In the genomic region with DNA sequence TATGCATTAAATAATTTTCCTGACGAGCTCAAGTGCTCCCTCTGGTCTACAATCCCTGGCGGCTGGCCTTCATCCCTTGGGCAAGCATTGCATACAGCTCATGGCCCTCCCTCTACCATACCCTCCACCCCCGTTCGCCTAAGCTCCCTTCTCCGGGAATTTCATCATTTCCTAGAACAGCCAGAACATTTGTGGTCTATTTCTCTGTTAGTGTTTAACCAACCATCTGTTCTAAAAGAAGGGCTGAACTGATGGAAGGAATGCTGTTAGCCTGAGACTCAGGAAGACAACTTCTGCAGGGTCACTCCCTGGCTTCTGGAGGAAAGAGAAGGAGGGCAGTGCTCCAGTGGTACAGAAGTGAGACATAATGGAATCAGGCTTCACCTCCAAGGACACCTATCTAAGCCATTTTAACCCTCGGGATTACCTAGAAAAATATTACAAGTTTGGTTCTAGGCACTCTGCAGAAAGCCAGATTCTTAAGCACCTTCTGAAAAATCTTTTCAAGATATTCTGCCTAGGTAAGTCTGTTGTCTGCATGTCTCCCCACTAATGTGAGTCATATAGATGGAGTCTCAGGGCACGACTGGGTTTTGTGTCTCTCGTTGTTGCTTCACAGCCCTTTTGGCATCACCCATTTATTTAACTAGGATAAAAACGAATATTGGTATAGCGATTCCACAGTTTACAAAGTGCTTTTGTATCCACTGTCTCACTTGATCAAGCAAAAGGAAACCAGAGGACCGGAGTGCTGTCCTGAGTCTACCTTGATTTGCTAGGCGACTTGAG, we compare ENCODE assay signal across 8 cellular contexts. TPM values are rescaled to one million over a fixed set of nuclear protein-coding genes. Genes with fewer than 3 reads are reported as not detected.
A peak's percentile ranks its signal among the peaks of the same experiment; 100 is the strongest.
DNase-seq lines count a peak whose midpoint lies in the region; ATAC-seq and TF ChIP-seq lines count a peak whose summit lies in the region.

A gene (plus strand): TSS at position 210 of the 789 bp plus-strand sequence. CDS start 158 bp downstream, at position 368.

- no peaks in the 10 kb centered on the region for H3K27me3 ChIP-seq in HUES6 (ENCODE audit: control insufficient read depth, insufficient read depth, low read length)
- no peaks in the 10 kb centered on the region for H3K27me3 ChIP-seq in thyroid gland

- H3K36me3 ChIP-seq in HUES6 (ENCODE audit: control insufficient read depth, insufficient read depth, low read length) (no peaks in the 10 kb centered on the region), thyroid gland (peaks cover 4 to 13% of the 10 kb centered on the region in 2 donors)

- H3K4me3 ChIP-seq in HUES6 (ENCODE audit: low read depth, low read length), result no peak within 1 kb of the TSS; the same call in 1 of the 2 replicates
- peak within 1 kb of the TSS in 2 of 3 donors; percentile 25 to 28 for H3K4me3 ChIP-seq in thyroid gland (replicated peaks in 1 of 3)

- DNase-seq in dermis microvascular lymphatic vessel endothelial cell (ENCODE audit: low read depth in 2 of 2) (peak; percentile 89 to 96), lung microvascular endothelial cell (ENCODE audit: low read depth in 2 of 2) (peak; percentile 93 to 95), thyroid gland (peak; percentile 25 to 28)
- no peak for DNase-seq in activated naive CD4-positive, alpha-beta T cell treated with anti-CD3 and anti-CD28 coated beads, Interleukin-2, amount 50 U/mL, for 72 hours (ENCODE audit: low spot score in 2 of 2)

- peaks cover 6 to 17% of the 10 kb centered on the region in 2 donors for H3K9me3 Mint-ChIP-seq in activated naive CD4-positive, alpha-beta T cell treated with anti-CD3 and anti-CD28 coated beads, Interleukin-2, amount 50 U/mL, for 72 hours

- H3K4me1 ChIP-seq in HUES6 (ENCODE audit: control insufficient read depth, insufficient read depth, low read length) (peaks cover 3% of the 10 kb centered on the region; the same call in 1 of the 2 replicates), thyroid gland (peaks cover 0 to 3% of the 10 kb centered on the region in 2 donors)

- no peak within 1 kb of the TSS for H3K27ac Mint-ChIP-seq in activated naive CD4-positive, alpha-beta T cell treated with anti-CD3 and anti-CD28 coated beads, Interleukin-2, amount 50 U/mL, for 72 hours

- no peak within 1 kb of the TSS for H3K27ac ChIP-seq in HUES6 (ENCODE audit: low read depth, low read length)
- H3K27ac ChIP-seq in thyroid gland, result peak within 1 kb of the TSS; percentile 81 to 84 (median 83)

- ATAC-seq in GM21529 (IDR thresholded peaks at IDR 0.05; ENCODE audit: unreplicated experiment) (no peak), HG03139 (IDR thresholded peaks at IDR 0.05; ENCODE audit: unreplicated experiment) (no peak), GM18873 (IDR thresholded peaks at IDR 0.05; ENCODE audit: low FRiP score, unreplicated experiment) (no peak)
- no peak for ATAC-seq in activated naive CD4-positive, alpha-beta T cell treated with anti-CD3 and anti-CD28 coated beads, Interleukin-2, amount 50 U/mL, for 72 hours

- peaks cover 13 to 14% of the 10 kb centered on the region in 2 donors for H3K36me3 Mint-ChIP-seq in activated naive CD4-positive, alpha-beta T cell treated with anti-CD3 and anti-CD28 coated beads, Interleukin-2, amount 50 U/mL, for 72 hours

- TF ChIP-seq POLR2A in thyroid gland (IDR thresholded peaks at IDR 0.05), result peak in 1 of 2 donors; percentile 38

- H3K9me3 ChIP-seq in HUES6 (ENCODE audit: control insufficient read depth, insufficient read depth, low read depth, low read length), result peaks cover 12% of the 10 kb centered on the region
- no peaks in the 10 kb centered on the region for H3K9me3 ChIP-seq in thyroid gland

- WGBS in thyroid gland, 2 donors, result 46 to 49% methylated on average over 12 of the region's 12 CpGs

- H3K9ac ChIP-seq in HUES6 (ENCODE audit: low read length), result peak within 1 kb of the TSS; percentile 34

- intact Hi-C loops in thyroid gland (cut with DNase I), result no loop called here

- TF ChIP-seq CTCF in thyroid gland (IDR thresholded peaks at IDR 0.05), result no peak

RNA-seq across cellular contexts. Expression of the gene that starts here (rescaled TPM):
- 133 and 251 TPM in 2 replicates for total RNA-seq in dermis microvascular lymphatic vessel endothelial cell
- 200 and 316 TPM in 2 replicates for total RNA-seq in lung microvascular endothelial cell
- total RNA-seq in thyroid gland, result 100 to 1,000 TPM in 3 of 4 donors, 10 to 100 TPM in 1; 78.1 to 459 (median 185) TPM
- total RNA-seq in activated naive CD4-positive, alpha-beta T cell treated with anti-CD3 and anti-CD28 coated beads, Interleukin-2, amount 50 U/mL, for 72 hours, result not detected

Comparison
In these comparisons a context has a peak if more than half of its experiments do, and no peak if none do; other contexts are left out.
1. RNA of the gene that starts here (total RNA-seq): 200 to 316 TPM in lung microvascular endothelial cell, 78.1 to 459 TPM in thyroid gland and 133 to 251 TPM in dermis microvascular lymphatic vessel endothelial cell; not detected in activated naive CD4-positive, alpha-beta T cell treated with anti-CD3 and anti-CD28 coated beads, Interleukin-2, amount 50 U/mL, for 72 hours; every median in the first group is over 10 times any median in the second.
2. DNase-seq: peak in dermis microvascular lymphatic vessel endothelial cell (2 of 2), lung microvascular endothelial cell (2 of 2) and thyroid gland (2 of 2); none in activated naive CD4-positive, alpha-beta T cell treated with anti-CD3 and anti-CD28 coated beads, Interleukin-2, amount 50 U/mL, for 72 hours (0 of 2).